ENCODE assay signal across 23 cellular contexts in genomic region chr5:90830058-90830457, GRCh38.
"Had no signal": no experiment of that assay in that cellular context is flagged by ENCODE, and none has a peak within 500 bp of the region (broad histone marks: within the 10 kb centered on the region; RNA-seq: fewer than 3 reads in every experiment).

No MANE protein-coding gene starts in this region.

- H3K36me3 ChIP-seq: breast epithelium, left lung, neutrophil, ovary, right atrium auricular region, thyroid gland had no signal

- DNase-seq: activated CD4-positive, alpha-beta memory T cell treated with anti-CD3 and anti-CD28 coated beads for 36 hours; activated CD4-positive, alpha-beta T cell treated with anti-CD3 and anti-CD28 coated beads for 48 hours; activated effector memory CD4-positive, alpha-beta T cell treated with Interleukin-2 at 50 U/mL for 16 hours; activated naive CD4-positive, alpha-beta T cell treated with anti-CD3 and anti-CD28 coated beads for 36 hours; activated naive CD8-positive, alpha-beta T cell treated with anti-CD3 and anti-CD28 coated beads, Interleukin-2, amount 10 ng/mL, durations not matched to agents 7 days and 5 days; activated T-cell treated with anti-CD3 and anti-CD28 coated beads, Interleukin-2, amount 50 U/mL, for 72 hours; amniotic stem cell; endodermal cell; kidney; left lung; natural killer cell; ovary; psoas muscle; stimulated activated CD4-positive, alpha-beta T cell treated with anti-CD3 and anti-CD28 coated beads, Interleukin-12 subunit alpha, Interleukin-12 subunit beta, amount 100 ng/mL, for 4 hours; stimulated activated CD4-positive, alpha-beta T cell treated with anti-CD3 and anti-CD28 coated beads, Interleukin-4, amount 100 ng/mL, for 4 hours; substantia nigra; T-helper 17 cell; thyroid gland had no signal

- H3K4me1 ChIP-seq: breast epithelium, left lung, psoas muscle, right atrium auricular region, thyroid gland had no signal

- H3K9me3 ChIP-seq: breast epithelium, left lung, neutrophil, ovary, right atrium auricular region, thyroid gland had no signal

- FAIRE-seq: colon, kidney had no signal

- H3K27ac ChIP-seq: breast epithelium, epithelial cell of prostate, left lung, neutrophil, ovary, psoas muscle, right atrium auricular region, thyroid gland had no signal

- H3K27me3 ChIP-seq: breast epithelium, left lung, neutrophil, ovary, right atrium auricular region, thyroid gland had no signal

- ATAC-seq: activated T-cell treated with anti-CD3 and anti-CD28 coated beads, Interleukin-2, amount 50 U/mL, for 72 hours; left lung; natural killer cell; psoas muscle; T-helper 17 cell had no signal

- H3K4me3 ChIP-seq: breast epithelium, left lung, ovary, psoas muscle, right atrium auricular region, thyroid gland had no signal
